ENCODE assay signal across 14 cellular contexts in genomic region chr12:8057839-8058238, GRCh38. TPM values are rescaled to one million over a fixed set of nuclear protein-coding genes. Genes with fewer than 3 reads are reported as not detected.
A peak's percentile ranks its signal among the peaks of the same experiment; 100 is the strongest.
DNase-seq lines count a peak whose midpoint lies in the region; ATAC-seq, FAIRE-seq and TF ChIP-seq lines count a peak whose summit lies in the region.
"Had no signal": no experiment of that assay in that cellular context is flagged by ENCODE, and none has a peak within 500 bp of the region (broad histone marks: within the 10 kb centered on the region; RNA-seq: fewer than 3 reads in every experiment).

No MANE protein-coding gene starts in this region.

- H3K4me3 ChIP-seq in AG10803 (ENCODE audit: low read length) (no peak overlapping the region), astrocyte (ENCODE audit: insufficient read depth, low read depth, low read length) (no peak overlapping the region), lung (no peak overlapping the region), ascending aorta (no peak overlapping the region)
- H3K4me3 ChIP-seq: coronary artery, heart right ventricle, sigmoid colon had no signal

- H3K36me3 ChIP-seq in astrocyte (ENCODE audit: insufficient read depth, low read length), result peaks cover 14% of the 10 kb centered on the region
- H3K36me3 ChIP-seq in lung (ENCODE audit: control insufficient read depth in 2 of 2, insufficient read depth in 2 of 2, low read length in 2 of 2), result peaks cover 8 to 25% of the 10 kb centered on the region in 2 donors
- peaks cover 18 to 37% of the 10 kb centered on the region in 2 donors for H3K36me3 ChIP-seq in ascending aorta

- no peak overlapping the region for H3K4me2 ChIP-seq in astrocyte (ENCODE audit: low read length)

- no peak overlapping the region for H3K9ac ChIP-seq in astrocyte (ENCODE audit: low read length)

- no peaks in the 10 kb centered on the region for H3K27me3 Mint-ChIP-seq in astrocyte (ENCODE audit: low read depth, unreplicated experiment)

- FAIRE-seq in astrocyte (lab: Jason Lieb, UNC), result no peak

- peak; percentile 36 for ATAC-seq in lung (ENCODE audit: insufficient read depth, low FRiP score)

- no peak for TF ChIP-seq CTCF in AG10803 (conservative IDR thresholded peaks at IDR 0.05; ENCODE audit: low read length)
- TF ChIP-seq CTCF in astrocyte (IDR thresholded peaks at IDR 0.05; ENCODE audit: insufficient read depth, low read depth, low read length), result no peak
- TF ChIP-seq CTCF in lung (IDR thresholded peaks at IDR 0.05; ENCODE audit: control extremely low read depth, extremely low read depth), result no peak
- TF ChIP-seq CTCF in ascending aorta (IDR thresholded peaks at IDR 0.05), result no peak

- no peaks in the 10 kb centered on the region for H3K79me2 ChIP-seq in astrocyte (ENCODE audit: insufficient read depth, low read length)

- H3K4me1 ChIP-seq in astrocyte (ENCODE audit: insufficient read depth, low read length), result no peaks in the 10 kb centered on the region
- no peaks in the 10 kb centered on the region for H3K4me1 ChIP-seq in lung (ENCODE audit: control insufficient read depth in 2 of 2, insufficient read depth in 2 of 2, low read length in 2 of 2)
- no peaks in the 10 kb centered on the region for H3K4me1 ChIP-seq in ascending aorta
- H3K4me1 ChIP-seq: sigmoid colon had no signal

- H3K4me3 Mint-ChIP-seq in astrocyte (ENCODE audit: unreplicated experiment), result no peak overlapping the region
- H3K4me3 Mint-ChIP-seq: activated T-helper 1 cell treated with anti-CD3 and anti-CD28 coated beads, Interleukin-12 subunit alpha, Interleukin-12 subunit beta, Interleukin-2, Interleukin-4 antibody, amounts not matched to agents 30 ng/mL and 10 ng/mL and 1 ng/mL, durations not matched to agents 14 hours and 24 hours and 36 hours had no signal

- H3K27ac ChIP-seq in astrocyte (ENCODE audit: low read depth, low read length) (no peak overlapping the region), lung (ENCODE audit: low read depth in 1 of 2, low read length in 1 of 2) (no peak overlapping the region), ascending aorta (peak overlapping the region in 1 of 2 donors; percentile 5)
- H3K27ac ChIP-seq: sigmoid colon had no signal

- WGBS in lung, 2 donors, result 28 to 51% methylated on average over 4 of the region's 4 CpGs

- H3K27ac Mint-ChIP-seq in astrocyte (ENCODE audit: unreplicated experiment), result no peak overlapping the region
- H3K27ac Mint-ChIP-seq: activated T-helper 1 cell treated with anti-CD3 and anti-CD28 coated beads, Interleukin-12 subunit alpha, Interleukin-12 subunit beta, Interleukin-2, Interleukin-4 antibody, amounts not matched to agents 30 ng/mL and 10 ng/mL and 1 ng/mL, durations not matched to agents 14 hours and 24 hours and 36 hours had no signal

- intact Hi-C loops in ascending aorta (cut with DNase I), result no loop called here

- no peaks in the 10 kb centered on the region for H4K20me1 ChIP-seq in astrocyte (ENCODE audit: insufficient read depth, low read length)

- H2AFZ ChIP-seq in astrocyte (ENCODE audit: low read depth, low read length), result no peak overlapping the region

- H3K9me3 ChIP-seq in astrocyte (ENCODE audit: insufficient read depth, low read depth, low read length), result no peaks in the 10 kb centered on the region
- no peaks in the 10 kb centered on the region for H3K9me3 ChIP-seq in lung (ENCODE audit: control insufficient read depth in 2 of 2, insufficient read depth in 1 of 2, low read length in 1 of 2)
- no peaks in the 10 kb centered on the region for H3K9me3 ChIP-seq in ascending aorta
- H3K9me3 ChIP-seq: heart right ventricle, sigmoid colon had no signal

- H3K27me3 ChIP-seq in astrocyte (ENCODE audit: insufficient read depth, low read length) (no peaks in the 10 kb centered on the region), lung (ENCODE audit: control insufficient read depth, insufficient read depth) (no peaks in the 10 kb centered on the region), ascending aorta (no peaks in the 10 kb centered on the region)
- H3K27me3 ChIP-seq: heart right ventricle, sigmoid colon had no signal

- peaks cover 16% of the 10 kb centered on the region for H3K36me3 Mint-ChIP-seq in astrocyte (ENCODE audit: low read depth, unreplicated experiment)

- H3K9me3 Mint-ChIP-seq in astrocyte (ENCODE audit: unreplicated experiment), result no peaks in the 10 kb centered on the region
- H3K9me3 Mint-ChIP-seq: activated T-helper 1 cell treated with anti-CD3 and anti-CD28 coated beads, Interleukin-12 subunit alpha, Interleukin-12 subunit beta, Interleukin-2, Interleukin-4 antibody, amounts not matched to agents 30 ng/mL and 10 ng/mL and 1 ng/mL, durations not matched to agents 14 hours and 24 hours and 36 hours had no signal

- H3K4me1 Mint-ChIP-seq in astrocyte (ENCODE audit: low read depth, unreplicated experiment), result peaks cover 1% of the 10 kb centered on the region

- DNase-seq in AG10803 (ENCODE audit: low read depth) (peak; percentile 77), HT1080 (ENCODE audit: low read depth) (peak; percentile 31), astrocyte (ENCODE audit: low read depth) (peak; percentile 13), lung (ENCODE audit: low spot score) (no peak), cerebellar cortex (ENCODE audit: low spot score) (no peak), ascending aorta (ENCODE audit: low spot score in 2 of 2) (no peak), DMS79 (lab: John Stamatoyannopoulos, UW) (no peak), UCSD-AML1 (lab: John Stamatoyannopoulos, UW; ENCODE audit: unreplicated experiment) (no peak)
- DNase-seq: COR-L47, heart right ventricle, NCI-H187 treated with DMSO at 0.1 percent for 48 hours, sigmoid colon had no signal

RNA-seq across cellular contexts. Expression of gene C3AR1, which starts 8.3 kb away (rescaled TPM):
- 1.9 and 3.1 TPM in 2 replicates for total RNA-seq in HT1080 (2014; rRNA removed; shearing (Covaris generic))
- 3.0 and 3.4 TPM in 2 replicates for polyA plus RNA-seq in HT1080 (2015; cell fraction: cytosol; rRNA removed)
- 4.8 and 5.3 TPM in 2 replicates for polyA plus RNA-seq in HT1080 (2015; cell fraction: nucleus; rRNA removed)
- total RNA-seq in astrocyte (7.1 and 8.3 TPM in 2 replicates), lung (10 to 100 TPM; 10.3 to 42.2 TPM), ascending aorta (2.0 TPM)
- 100 to 1,000 TPM in 1 of 2 donors, 1 to 10 TPM in 1; 6.9 to 209 TPM for polyA plus RNA-seq in lung

RNA-seq across cellular contexts. Expression of gene NECAP1, which starts 24.2 kb away (rescaled TPM):
- 51.0 and 62.7 TPM in 2 replicates for total RNA-seq in HT1080 (2014; rRNA removed; shearing (Covaris generic))
- polyA plus RNA-seq in HT1080 (2015; cell fraction: cytosol; rRNA removed), result 24.2 and 27.4 TPM in 2 replicates
- polyA plus RNA-seq in HT1080 (2015; cell fraction: nucleus; rRNA removed), result 44.9 TPM in 2 replicates
- total RNA-seq in astrocyte, result 27.6 and 30.9 TPM in 2 replicates
- 10 to 100 TPM; 39.5 to 44.3 TPM for total RNA-seq in lung
- 10 to 100 TPM; 25.5 to 28.9 TPM for polyA plus RNA-seq in lung
- 11.2 TPM for total RNA-seq in ascending aorta

RNA-seq across cellular contexts. Expression of gene FOXJ2, which starts 25.3 kb away (rescaled TPM):
- 5.8 and 7.4 TPM in 2 replicates for total RNA-seq in HT1080 (2014; rRNA removed; shearing (Covaris generic))
- 7.5 and 8.9 TPM in 2 replicates for polyA plus RNA-seq in HT1080 (2015; cell fraction: cytosol; rRNA removed)
- 13.5 and 15.4 TPM in 2 replicates for polyA plus RNA-seq in HT1080 (2015; cell fraction: nucleus; rRNA removed)
- total RNA-seq in astrocyte (16.0 and 16.9 TPM in 2 replicates), lung (10 to 100 TPM; 14.3 to 16.7 TPM), ascending aorta (17.1 TPM)
- polyA plus RNA-seq in lung, result 1 to 10 TPM; 8.3 to 9.4 TPM

Comparison
In these comparisons a context has a peak if more than half of its experiments do, and no peak if none do; other contexts are left out.
1. DNase-seq: peak in AG10803 (single experiment), HT1080 (single experiment) and astrocyte (single experiment); none in lung (single experiment), cerebellar cortex (single experiment), ascending aorta (0 of 2), DMS79 (single experiment) and UCSD-AML1 (single experiment).